Comparison of ENCODE assay signal across 20 cellular contexts in the genomic region with DNA sequence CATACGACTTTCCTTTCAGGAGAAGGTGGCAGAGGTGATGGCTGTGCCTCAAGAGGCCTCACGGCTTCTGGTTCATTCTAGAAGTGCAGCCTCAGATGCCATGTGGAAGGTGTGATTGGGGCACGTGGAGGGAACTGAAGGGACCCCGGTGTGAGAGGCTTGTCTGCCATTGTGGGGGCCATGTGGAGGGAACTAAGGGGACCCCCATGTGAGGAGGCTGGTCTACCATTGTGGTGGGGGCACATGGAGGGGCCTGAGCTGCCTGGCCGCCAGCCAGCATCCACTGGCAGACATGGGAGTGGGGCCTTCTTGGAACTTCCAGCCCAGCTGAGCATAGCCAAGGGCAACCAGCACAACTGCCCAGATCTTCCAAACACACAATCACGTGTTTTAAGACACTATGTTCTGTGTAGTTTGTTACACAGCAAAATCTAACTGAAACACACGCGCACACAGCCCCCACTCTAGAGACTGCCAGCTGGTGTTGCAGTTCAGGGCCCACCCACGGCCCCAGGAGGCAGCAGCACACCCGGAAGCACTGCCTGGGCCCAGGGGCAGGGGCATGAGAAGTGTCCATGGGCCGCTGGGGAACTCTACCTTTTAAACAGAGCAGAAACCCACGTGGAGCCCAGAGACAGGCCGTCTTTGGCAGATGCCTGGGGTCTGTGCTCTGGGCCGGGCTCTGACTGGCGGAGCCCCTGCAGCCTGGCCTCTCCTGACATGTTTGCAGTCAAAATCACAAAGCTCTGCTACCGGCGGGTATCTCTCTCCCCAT.
A peak's percentile ranks its signal among the peaks of the same experiment; 100 is the strongest.
DNase-seq lines count a peak whose midpoint lies in the region; ATAC-seq, FAIRE-seq and TF ChIP-seq lines count a peak whose summit lies in the region.
"Had no signal": no experiment of that assay in that cellular context is flagged by ENCODE, and none has a peak within 500 bp of the region (broad histone marks: within the 10 kb centered on the region; RNA-seq: fewer than 3 reads in every experiment).

No MANE protein-coding gene starts in this region.

- H3K4me3 Mint-ChIP-seq in CD4-positive, CD25-positive, alpha-beta regulatory T cell, result peak overlapping the region in 2 of 4 donors; percentile 13 to 47
- peak overlapping the region; percentile 77 for H3K4me3 Mint-ChIP-seq in natural killer cell
- H3K4me3 Mint-ChIP-seq: endodermal cell had no signal

- DNase-seq in CD4-positive, CD25-positive, alpha-beta regulatory T cell, result no peak
- DNase-seq in GM12891 (ENCODE audit: insufficient read length, low spot score), result no peak
- no peak for DNase-seq in GM12878 (ENCODE audit: low read depth, low spot score)
- no peak for DNase-seq in natural killer cell
- no peak for DNase-seq in stimulated activated CD4-positive, alpha-beta T cell treated with anti-CD3 and anti-CD28 coated beads, Interleukin-1b, Interleukin-23, amount 100 ng/mL, for 48 hours
- DNase-seq in COR-L47 (lab: John Stamatoyannopoulos, UW), result no peak
- DNase-seq in NCI-H2029 (lab: John Stamatoyannopoulos, UW), result no peak
- DNase-seq: activated gamma-delta T cell treated with Interleukin-2 at 50 U/mL for 16 hours, AML-193, cerebellar nuclear complex, DMS 273 treated with DMSO at 0.1 percent for 48 hours, endodermal cell, NCI-H1092 treated with DMSO at 0.1 percent for 48 hours, NCI-H2107, SHP77 treated with DMSO at 0.1 percent for 48 hours had no signal

- no peak overlapping the region for H3K27ac ChIP-seq in CD4-positive, CD25-positive, alpha-beta regulatory T cell (ENCODE audit: insufficient read depth, low read length, poor library complexity, severe bottlenecking)
- peak overlapping the region; percentile 40 for H3K27ac ChIP-seq in GM12878 (ENCODE audit: control insufficient read depth, insufficient read depth)
- H3K27ac ChIP-seq: ascending aorta, pancreas had no signal

- in situ Hi-C loops in GM12878 (cut with MboI), result no loop called here

- H3K36me3 ChIP-seq in CD4-positive, CD25-positive, alpha-beta regulatory T cell (ENCODE audit: control insufficient read depth, insufficient read depth, low read length), result peaks cover 25% of the 10 kb centered on the region
- H3K36me3 ChIP-seq in GM12878 (ENCODE audit: control insufficient read depth in 2 of 2, insufficient read depth in 2 of 2, low read length in 1 of 2), result peaks cover 0 to 6% of the 10 kb centered on the region in 2 experiments
- H3K36me3 ChIP-seq: ascending aorta, pancreas had no signal

- peak overlapping the region; percentile 62 to 94 (median 73) for H3K27ac Mint-ChIP-seq in CD4-positive, CD25-positive, alpha-beta regulatory T cell
- peak overlapping the region; percentile 98 to 99 for H3K27ac Mint-ChIP-seq in natural killer cell
- H3K27ac Mint-ChIP-seq: endodermal cell had no signal

- no peaks in the 10 kb centered on the region for H3K27me3 Mint-ChIP-seq in CD4-positive, CD25-positive, alpha-beta regulatory T cell
- H3K27me3 Mint-ChIP-seq in natural killer cell (ENCODE audit: low read depth in 2 of 2), result no peaks in the 10 kb centered on the region

- H3K4me2 ChIP-seq in GM12878 (ENCODE audit: control insufficient read depth, insufficient read depth), result peak overlapping the region; percentile 18; the same call in 1 of the 2 replicates

- no TSS peak for BruUV-seq in GM12878 (replicated peaks; lab: Mats Ljungman, UMichigan)

- TF ChIP-seq CTCF in GM12878 (IDR thresholded peaks at IDR 0.05 in 2 of 3, conservative IDR thresholded peaks at IDR 0.05 in 1 of 3; ENCODE audit: control insufficient read depth in 2 of 3, extremely low read depth in 1 of 3, insufficient read depth in 1 of 3, low read depth in 3 of 3, low read length in 3 of 3) (no peak), natural killer cell (IDR thresholded peaks at IDR 0.05) (no peak)

- no peaks in the 10 kb centered on the region for H4K20me1 ChIP-seq in GM12878 (ENCODE audit: control insufficient read depth, insufficient read depth)

- CTCF ChIA-PET in GM12878 (lab: Yijun Ruan, JAX), result interaction anchor here (1.0 to 7.2 kb wide), 3 partner anchors 10 to 12 kb away, joined by 3 to 57 read pairs (median 35); no protein-coding TSS in a partner anchor

- peaks cover 0 to 2% (median 0%) of the 10 kb centered on the region in 7 donors for H3K9me3 Mint-ChIP-seq in CD4-positive, CD25-positive, alpha-beta regulatory T cell
- no peaks in the 10 kb centered on the region for H3K9me3 Mint-ChIP-seq in natural killer cell
- H3K9me3 Mint-ChIP-seq: endodermal cell had no signal

- ATAC-seq in CD4-positive, CD25-positive, alpha-beta regulatory T cell (ENCODE audit: low read depth in 2 of 2), result no peak
- ATAC-seq in GM12878 (no peak), natural killer cell (no peak), HG02678 (IDR thresholded peaks at IDR 0.05; ENCODE audit: unreplicated experiment) (no peak)
- ATAC-seq: pancreas had no signal

- no peaks in the 10 kb centered on the region for H3K27me3 ChIP-seq in CD4-positive, CD25-positive, alpha-beta regulatory T cell (ENCODE audit: control insufficient read depth, insufficient read depth, low read length)
- H3K27me3 ChIP-seq in GM12878 (replicated peaks in 1 of 2; ENCODE audit: control insufficient read depth in 2 of 2, insufficient read depth in 2 of 2, low read length in 1 of 2), result no peaks in the 10 kb centered on the region
- H3K27me3 ChIP-seq: ascending aorta, pancreas had no signal

- H3K36me3 Mint-ChIP-seq in CD4-positive, CD25-positive, alpha-beta regulatory T cell, result peaks cover 17% of the 10 kb centered on the region
- no peaks in the 10 kb centered on the region for H3K36me3 Mint-ChIP-seq in natural killer cell

- H2AFZ ChIP-seq in GM12878 (ENCODE audit: control insufficient read depth, low read depth, low read length), result no peak overlapping the region

- peak; percentile 59 for FAIRE-seq in GM12891 (lab: Jason Lieb, UNC)
- no peak for FAIRE-seq in GM12878 (lab: Jason Lieb, UNC)
- FAIRE-seq: G401.6, H54, pancreas had no signal

- H3K4me3 ChIP-seq in CD4-positive, CD25-positive, alpha-beta regulatory T cell (ENCODE audit: low read depth, low read length), result no peak overlapping the region
- no peak overlapping the region for H3K4me3 ChIP-seq in GM12878
- H3K4me3 ChIP-seq: ascending aorta, pancreas had no signal

- RAD21 ChIA-PET in GM12878 (lab: Charles Lee; ENCODE audit: unreplicated experiment), result interaction anchor here (1.3 to 3.2 kb wide), 4 partner anchors 9 to 40 kb away, joined by 4 to 15 read pairs (median 8); no protein-coding TSS in a partner anchor

- TF ChIP-seq POLR2A in GM12891 (IDR thresholded peaks at IDR 0.05; ENCODE audit: low read depth, low read length) (no peak), GM12878 (IDR thresholded peaks at IDR 0.05; ENCODE audit: low read depth, low read length) (no peak)

- peaks cover 95% of the 10 kb centered on the region for H3K79me2 ChIP-seq in GM12878 (ENCODE audit: control insufficient read depth, insufficient read depth, low read length)

- SMC1A ChIA-PET in GM12878 (lab: Charles Lee; ENCODE audit: uncharacterized antibody, unreplicated experiment), result interaction anchor here (1.2 to 12.7 kb wide), 5 partner anchors 8 to 40 kb away, joined by 3 to 123 read pairs (median 8); no protein-coding TSS in a partner anchor

- intact Hi-C loops in GM12878 (cut with micrococcal nuclease; ENCODE audit: unreplicated experiment), result no loop called here
- intact Hi-C loops in natural killer cell (cut with micrococcal nuclease), result no loop called here

- POLR2A ChIA-PET in GM12878 (lab: Charles Lee), result interaction anchor here (1.1 to 11.5 kb wide), 6 partner anchors 9 to 412 kb away, joined by 3 to 170 read pairs (median 9); no protein-coding TSS in a partner anchor

- peaks cover 97% of the 10 kb centered on the region for H3K4me1 ChIP-seq in CD4-positive, CD25-positive, alpha-beta regulatory T cell (ENCODE audit: control insufficient read depth, insufficient read depth, low read length, poor library complexity, severe bottlenecking)
- peaks cover 90% of the 10 kb centered on the region for H3K4me1 ChIP-seq in GM12878 (ENCODE audit: control insufficient read depth, insufficient read depth, low read length)
- H3K4me1 ChIP-seq: ascending aorta, pancreas had no signal

- H3K9ac ChIP-seq in GM12878 (ENCODE audit: control insufficient read depth, insufficient read depth, low read length), result 0 out of 2 replicates have a peak overlapping the region, but pooled peaks have one; percentile 12

- TF ChIP-seq EP300 in GM12878 (IDR thresholded peaks at IDR 0.05; ENCODE audit: borderline replicate concordance in 1 of 2, control insufficient read depth in 1 of 2, low read depth in 2 of 2, low read length in 2 of 2), result no peak

- peaks cover 25 to 95% (median 68%) of the 10 kb centered on the region in 4 donors for H3K4me1 Mint-ChIP-seq in CD4-positive, CD25-positive, alpha-beta regulatory T cell
- peaks cover 92 to 97% of the 10 kb centered on the region in 2 donors for H3K4me1 Mint-ChIP-seq in natural killer cell

- H3K9me3 ChIP-seq in CD4-positive, CD25-positive, alpha-beta regulatory T cell (ENCODE audit: control insufficient read depth in 2 of 2, low read length in 2 of 2), result no peaks in the 10 kb centered on the region
- no peaks in the 10 kb centered on the region for H3K9me3 ChIP-seq in GM12878 (replicated peaks; ENCODE audit: control insufficient read depth, insufficient read depth, low read length)
- H3K9me3 ChIP-seq: ascending aorta, pancreas had no signal

- TF ChIP-seq RAD21 in GM12878 (IDR thresholded peaks at IDR 0.05; ENCODE audit: insufficient read depth, low read depth, low read length), result no peak

- 88% methylated on average over 17 of the region's 17 CpGs for whole genome bisulfite sequencing in GM12878 (ENCODE audit: insufficient coverage, insufficient replicate concordance, low lambda C conversion rate, missing lambda C conversion rate)

TF ChIP-seq in GM12891, 5 proteins besides CTCF, POLR2A, EP300 and RAD21:
- TF ChIP-seq SPI1 (IDR thresholded peaks at IDR 0.05; ENCODE audit: low read depth, low read length) (no peak), PAX5 (IDR thresholded peaks at IDR 0.05; ENCODE audit: insufficient read depth, low read length, severe bottlenecking) (no peak), TAF1 (IDR thresholded peaks at IDR 0.05; ENCODE audit: low read depth, low read length) (no peak), POU2F2 (IDR thresholded peaks at IDR 0.05; ENCODE audit: low read depth, low read length) (no peak), POLR2AphosphoS5 (IDR thresholded peaks at IDR 0.05; ENCODE audit: low read depth, low read length) (no peak)

TF ChIP-seq in GM12878, 131 proteins besides CTCF, POLR2A, EP300 and RAD21 (continues in another document):
- TF ChIP-seq GABPA (IDR thresholded peaks at IDR 0.05; ENCODE audit: low read depth) (no peak), CHD2 (IDR thresholded peaks at IDR 0.05; ENCODE audit: borderline replicate concordance, low read depth, low read length) (no peak), BHLHE40 (IDR thresholded peaks at IDR 0.05; ENCODE audit: borderline replicate concordance in 1 of 2, low read depth in 2 of 2, low read length in 1 of 2) (no peak)
- TF ChIP-seq, protein P1, sequence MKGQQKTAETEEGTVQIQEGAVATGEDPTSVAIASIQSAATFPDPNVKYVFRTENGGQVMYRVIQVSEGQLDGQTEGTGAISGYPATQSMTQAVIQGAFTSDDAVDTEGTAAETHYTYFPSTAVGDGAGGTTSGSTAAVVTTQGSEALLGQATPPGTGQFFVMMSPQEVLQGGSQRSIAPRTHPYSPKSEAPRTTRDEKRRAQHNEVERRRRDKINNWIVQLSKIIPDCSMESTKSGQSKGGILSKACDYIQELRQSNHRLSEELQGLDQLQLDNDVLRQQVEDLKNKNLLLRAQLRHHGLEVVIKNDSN (IDR thresholded peaks at IDR 0.05; ENCODE audit: borderline replicate concordance, extremely low read length, insufficient read depth, low read depth, low read length), result no peak
